ENCODE assay signal across 18 cellular contexts in the genomic region with DNA sequence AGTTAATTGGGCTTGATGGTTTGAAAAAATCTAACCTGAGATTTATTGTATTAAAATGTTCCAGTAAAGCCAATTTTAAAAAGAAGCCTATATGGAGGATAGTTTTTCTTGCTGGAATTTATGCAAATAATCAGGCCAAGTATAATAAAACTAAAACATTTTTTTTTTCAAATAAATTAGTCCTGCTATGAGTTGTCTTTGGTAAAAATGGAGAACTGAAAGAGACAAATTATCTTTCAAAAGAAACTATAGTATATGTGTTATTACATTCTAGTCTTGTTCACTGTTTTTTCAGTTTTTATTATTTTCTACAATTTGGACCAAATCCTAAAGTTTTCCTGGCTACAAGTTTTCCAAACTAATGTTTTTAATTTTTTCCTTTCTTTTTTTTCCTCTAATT.
DNase-seq lines count a peak whose midpoint lies in the region; ATAC-seq, FAIRE-seq and TF ChIP-seq lines count a peak whose summit lies in the region.
"Had no signal": no experiment of that assay in that cellular context is flagged by ENCODE, and none has a peak within 500 bp of the region (broad histone marks: within the 10 kb centered on the region; RNA-seq: fewer than 3 reads in every experiment).

No MANE protein-coding gene starts in this region.

- H3K36me3 Mint-ChIP-seq in GM23338 (ENCODE audit: low read depth) (peaks cover 2% of the 10 kb centered on the region; the same call in 1 of the 3 replicates), nephron progenitor cell (ENCODE audit: low read depth) (no peaks in the 10 kb centered on the region)
- no peaks in the 10 kb centered on the region for H3K36me3 Mint-ChIP-seq in stimulated activated naive B cell treated with anti-CD40 and anti-IgM and Interleukin-4, amounts not matched to agents 10 μg/mL and 1 μg/mL and 100 μg/mL, for 72 hours
- H3K36me3 Mint-ChIP-seq: CD4-positive, alpha-beta memory T cell had no signal

- H3K4me3 ChIP-seq in GM23338 (no peak overlapping the region), GM12878 (no peak overlapping the region), psoas muscle (no peak overlapping the region)

- TF ChIP-seq EP300 in GM12878 (IDR thresholded peaks at IDR 0.05; ENCODE audit: borderline replicate concordance in 1 of 2, control insufficient read depth in 1 of 2, low read depth in 2 of 2, low read length in 2 of 2), result no peak

- peaks cover 8% of the 10 kb centered on the region; the same call in 1 of the 2 replicates for H3K9me2 ChIP-seq in GM23338 (ENCODE audit: insufficient read depth)

- no peak for DNase-seq in GM23338 (ENCODE audit: low spot score)
- DNase-seq in GM12878 (ENCODE audit: low read depth, low spot score), result no peak
- no peak for DNase-seq in stimulated activated naive B cell treated with anti-CD40 and anti-IgM and Interleukin-4, amounts not matched to agents 10 μg/mL and 1 μg/mL and 100 μg/mL, for 72 hours
- no peak for DNase-seq in nephron progenitor cell
- no peak for DNase-seq in psoas muscle
- DNase-seq: BE2C; CD4-positive, alpha-beta memory T cell; DMS153; DMS79 treated with DMSO at 0.1 percent for 48 hours; EL; HCEC 1CT; HFFc6; IMR-90; Kasumi-1; KBM-7 had no signal

- no peaks in the 10 kb centered on the region for H3K36me3 ChIP-seq in GM23338 (ENCODE audit: insufficient read depth)
- H3K36me3 ChIP-seq in GM12878 (ENCODE audit: control insufficient read depth in 2 of 2, insufficient read depth in 2 of 2, low read length in 1 of 2), result no peaks in the 10 kb centered on the region
- H3K36me3 ChIP-seq in psoas muscle (ENCODE audit: insufficient read depth in 1 of 2, low read depth in 1 of 2), result no peaks in the 10 kb centered on the region
- H3K36me3 ChIP-seq: BE2C had no signal

- POLR2A ChIA-PET in GM12878 (lab: Charles Lee), result no interaction called here

- intact Hi-C loops in GM12878 (cut with micrococcal nuclease; ENCODE audit: unreplicated experiment) (no loop called here), psoas muscle (cut with DNase I) (no loop called here)

- TF ChIP-seq CTCF in GM23338 (conservative IDR thresholded peaks at IDR 0.05; ENCODE audit: low read depth in 2 of 2) (no peak), GM12878 (IDR thresholded peaks at IDR 0.05 in 2 of 3, conservative IDR thresholded peaks at IDR 0.05 in 1 of 3; ENCODE audit: control insufficient read depth in 2 of 3, extremely low read depth in 1 of 3, insufficient read depth in 1 of 3, low read depth in 3 of 3, low read length in 3 of 3) (no peak), nephron progenitor cell (IDR thresholded peaks at IDR 0.05) (no peak), psoas muscle (IDR thresholded peaks at IDR 0.05) (no peak)

- H3K4me1 ChIP-seq in GM23338 (ENCODE audit: insufficient read depth) (no peaks in the 10 kb centered on the region), GM12878 (ENCODE audit: control insufficient read depth, insufficient read depth, low read length) (no peaks in the 10 kb centered on the region), psoas muscle (no peaks in the 10 kb centered on the region)
- H3K4me1 ChIP-seq: BE2C had no signal

- H3K27me3 ChIP-seq in GM23338 (ENCODE audit: insufficient read depth) (no peaks in the 10 kb centered on the region), GM12878 (replicated peaks in 1 of 2; ENCODE audit: control insufficient read depth in 2 of 2, insufficient read depth in 2 of 2, low read length in 1 of 2) (no peaks in the 10 kb centered on the region), psoas muscle (ENCODE audit: insufficient read depth in 3 of 3, low read length in 2 of 3) (no peaks in the 10 kb centered on the region)
- H3K27me3 ChIP-seq: BE2C had no signal

- in situ Hi-C loops in GM12878 (cut with MboI), result no loop called here

- H3K4me2 ChIP-seq in GM23338 (no peak overlapping the region), GM12878 (ENCODE audit: control insufficient read depth, insufficient read depth) (no peak overlapping the region)

- SMC1A ChIA-PET in GM12878 (lab: Charles Lee; ENCODE audit: uncharacterized antibody, unreplicated experiment), result no interaction called here

- no peak for TF ChIP-seq RAD21 in GM12878 (IDR thresholded peaks at IDR 0.05; ENCODE audit: insufficient read depth, low read depth, low read length)

- H3K9me3 ChIP-seq in GM12878 (replicated peaks; ENCODE audit: control insufficient read depth, insufficient read depth, low read length), result no peaks in the 10 kb centered on the region
- no peaks in the 10 kb centered on the region for H3K9me3 ChIP-seq in psoas muscle
- H3K9me3 ChIP-seq: BE2C had no signal

- H3K9me3 Mint-ChIP-seq in GM23338 (peaks cover 2% of the 10 kb centered on the region), nephron progenitor cell (peaks cover 3% of the 10 kb centered on the region)
- peaks cover 1 to 6% of the 10 kb centered on the region in 2 donors for H3K9me3 Mint-ChIP-seq in stimulated activated naive B cell treated with anti-CD40 and anti-IgM and Interleukin-4, amounts not matched to agents 10 μg/mL and 1 μg/mL and 100 μg/mL, for 72 hours
- H3K9me3 Mint-ChIP-seq: HFFc6 had no signal

- no TSS peak for BruUV-seq in GM12878 (replicated peaks; lab: Mats Ljungman, UMichigan)

- ATAC-seq in GM18868 (IDR thresholded peaks at IDR 0.05; ENCODE audit: unreplicated experiment), result peak; percentile 81
- no peak for ATAC-seq in GM23338
- ATAC-seq in GM12878, result no peak
- ATAC-seq in stimulated activated naive B cell treated with anti-CD40 and anti-IgM and Interleukin-4, amounts not matched to agents 10 μg/mL and 1 μg/mL and 100 μg/mL, for 72 hours (replicated peaks), result peak; percentile 58 to 70
- ATAC-seq in psoas muscle, result no peak
- no peak for ATAC-seq in HG03354 (IDR thresholded peaks at IDR 0.05; ENCODE audit: poor library complexity, severe bottlenecking, unreplicated experiment)

- no peak overlapping the region for H3K4me3 Mint-ChIP-seq in GM23338
- no peak overlapping the region for H3K4me3 Mint-ChIP-seq in stimulated activated naive B cell treated with anti-CD40 and anti-IgM and Interleukin-4, amounts not matched to agents 10 μg/mL and 1 μg/mL and 100 μg/mL, for 72 hours
- H3K4me3 Mint-ChIP-seq in nephron progenitor cell, result no peak overlapping the region
- H3K4me3 Mint-ChIP-seq: CD4-positive, alpha-beta memory T cell; HFFc6 had no signal

- no peak for TF ChIP-seq POLR2A in GM12878 (IDR thresholded peaks at IDR 0.05; ENCODE audit: low read depth, low read length)

- H3K27ac Mint-ChIP-seq in GM23338 (0 out of 2 replicates have a peak overlapping the region, but pooled peaks have one; percentile 28), nephron progenitor cell (no peak overlapping the region)
- no peak overlapping the region for H3K27ac Mint-ChIP-seq in stimulated activated naive B cell treated with anti-CD40 and anti-IgM and Interleukin-4, amounts not matched to agents 10 μg/mL and 1 μg/mL and 100 μg/mL, for 72 hours
- H3K27ac Mint-ChIP-seq: CD4-positive, alpha-beta memory T cell; HFFc6 had no signal

- H3K4me1 Mint-ChIP-seq in GM23338 (peaks cover 10% of the 10 kb centered on the region; the same call in 2 of the 3 replicates), nephron progenitor cell (no peaks in the 10 kb centered on the region)
- H3K4me1 Mint-ChIP-seq in stimulated activated naive B cell treated with anti-CD40 and anti-IgM and Interleukin-4, amounts not matched to agents 10 μg/mL and 1 μg/mL and 100 μg/mL, for 72 hours, result peaks cover 0 to 4% of the 10 kb centered on the region in 2 donors
- H3K4me1 Mint-ChIP-seq: CD4-positive, alpha-beta memory T cell had no signal

- H3K27ac ChIP-seq in GM23338 (ENCODE audit: low read depth) (no peak overlapping the region), GM12878 (ENCODE audit: control insufficient read depth, insufficient read depth) (no peak overlapping the region), psoas muscle (no peak overlapping the region)
- H3K27ac ChIP-seq: C4-2B had no signal

- RAD21 ChIA-PET in GM12878 (lab: Charles Lee; ENCODE audit: unreplicated experiment), result no interaction called here

- no peak for FAIRE-seq in GM12878 (lab: Jason Lieb, UNC)

- no peaks in the 10 kb centered on the region for H4K20me1 ChIP-seq in GM23338 (replicated peaks; ENCODE audit: insufficient read depth)
- H4K20me1 ChIP-seq in GM12878 (ENCODE audit: control insufficient read depth, insufficient read depth), result no peaks in the 10 kb centered on the region

- no peaks in the 10 kb centered on the region for H3F3A ChIP-seq in GM23338 (replicated peaks; ENCODE audit: low read depth)

- H3K27me3 Mint-ChIP-seq in GM23338 (ENCODE audit: insufficient read depth, low read depth, poor library complexity) (peaks cover 3% of the 10 kb centered on the region), nephron progenitor cell (ENCODE audit: low read depth, poor library complexity) (peaks cover 6% of the 10 kb centered on the region)
- peaks cover 10 to 22% of the 10 kb centered on the region in 2 donors for H3K27me3 Mint-ChIP-seq in stimulated activated naive B cell treated with anti-CD40 and anti-IgM and Interleukin-4, amounts not matched to agents 10 μg/mL and 1 μg/mL and 100 μg/mL, for 72 hours

- H3K79me2 ChIP-seq in GM23338 (replicated peaks; ENCODE audit: insufficient read depth) (no peaks in the 10 kb centered on the region), GM12878 (ENCODE audit: control insufficient read depth, insufficient read depth, low read length) (no peaks in the 10 kb centered on the region)

- H3K9ac ChIP-seq in GM12878 (ENCODE audit: control insufficient read depth, insufficient read depth, low read length), result no peak overlapping the region

- H2AFZ ChIP-seq in GM23338, result no peak overlapping the region
- no peak overlapping the region for H2AFZ ChIP-seq in GM12878 (ENCODE audit: control insufficient read depth, low read depth, low read length)

- CTCF ChIA-PET in GM12878 (lab: Yijun Ruan, JAX), result interaction anchor here (0.7 kb wide), 1 partner anchor 517 kb away, joined by 4 read pairs; no protein-coding TSS in a partner anchor

TF ChIP-seq in GM23338, 12 proteins besides CTCF, POLR2A, EP300 and RAD21 (continues in another document):
- no peak for TF ChIP-seq NANOG (IDR thresholded peaks at IDR 0.05; ENCODE audit: borderline replicate concordance)
- no peak for TF ChIP-seq ZNF114 (CRISPR knock-in tag; IDR thresholded peaks at IDR 0.05)
- TF ChIP-seq EZH2 (IDR thresholded peaks at IDR 0.05; ENCODE audit: low read depth, unreplicated experiment), result no peak
- TF ChIP-seq EZH2phosphoT487 (IDR thresholded peaks at IDR 0.05; ENCODE audit: unreplicated experiment), result no peak
- no peak for TF ChIP-seq STAT1 (IDR thresholded peaks at IDR 0.05; ENCODE audit: unreplicated experiment)

TF ChIP-seq in GM12878, 131 proteins besides CTCF, POLR2A, EP300 and RAD21:
- peak; percentile 69; the same call in 1 of the 2 replicates for TF ChIP-seq ZNF384 (IDR thresholded peaks at IDR 0.05; ENCODE audit: borderline replicate concordance, low read depth, low read length)
- TF ChIP-seq SPI1 (IDR thresholded peaks at IDR 0.05; ENCODE audit: borderline replicate concordance, insufficient read depth, low read depth, low read length), result peak; percentile 37; the same call in 1 of the 2 replicates
- TF ChIP-seq MTA2 (IDR thresholded peaks at IDR 0.05; ENCODE audit: low read depth), result peak; percentile 86
- TF ChIP-seq POLR2AphosphoS5 (IDR thresholded peaks at IDR 0.05; ENCODE audit: low read length), result no peak

Comparison
In these comparisons a context has a peak if more than half of its experiments do, and no peak if none do; other contexts are left out.
1. ATAC-seq: peak in GM18868 (single experiment) and stimulated activated naive B cell treated with anti-CD40 and anti-IgM and Interleukin-4, amounts not matched to agents 10 μg/mL and 1 μg/mL and 100 μg/mL, for 72 hours (2 of 2); none in GM23338 (single experiment), GM12878 (single experiment), psoas muscle (0 of 4) and HG03354 (single experiment).